ENCODE assay signal across 1 cellular context in the genomic region with DNA sequence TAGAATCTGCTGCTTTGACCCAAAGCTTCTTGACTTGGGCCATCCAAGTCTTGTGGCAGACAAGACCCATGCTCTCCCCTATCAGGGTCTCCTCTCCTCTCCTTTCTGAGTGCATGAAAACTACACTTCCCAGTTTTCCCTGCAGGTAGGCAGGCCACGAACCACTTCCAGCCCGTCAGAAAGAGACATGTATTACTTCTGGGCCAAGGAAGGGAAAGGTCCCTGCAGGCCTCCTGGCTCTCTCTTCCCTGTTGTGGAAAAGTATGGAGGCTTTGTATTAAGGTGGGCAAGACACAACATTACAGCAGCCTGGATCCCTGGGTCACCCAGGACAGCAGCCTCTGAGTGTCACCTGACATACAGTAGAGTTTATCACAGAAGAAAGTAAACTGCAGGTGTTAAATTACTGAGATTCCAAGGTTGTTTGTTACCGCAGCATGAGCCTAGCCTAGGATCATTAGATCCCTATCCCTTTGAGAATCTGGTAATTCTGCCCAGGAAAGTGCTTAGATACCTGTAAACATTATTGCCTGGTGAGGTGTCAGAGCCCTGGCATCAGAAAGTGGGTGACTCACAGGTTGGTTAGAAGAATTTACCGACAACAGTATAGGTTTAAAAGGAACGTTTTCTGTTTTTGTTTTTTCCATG.
TF ChIP-seq lines count a peak whose summit lies in the region.

No MANE protein-coding gene starts in this region.

TF ChIP-seq in HCT116, 20 proteins besides CTCF, POLR2A, EP300 and RAD21 (continued from another document):
- TF ChIP-seq, protein P1, sequence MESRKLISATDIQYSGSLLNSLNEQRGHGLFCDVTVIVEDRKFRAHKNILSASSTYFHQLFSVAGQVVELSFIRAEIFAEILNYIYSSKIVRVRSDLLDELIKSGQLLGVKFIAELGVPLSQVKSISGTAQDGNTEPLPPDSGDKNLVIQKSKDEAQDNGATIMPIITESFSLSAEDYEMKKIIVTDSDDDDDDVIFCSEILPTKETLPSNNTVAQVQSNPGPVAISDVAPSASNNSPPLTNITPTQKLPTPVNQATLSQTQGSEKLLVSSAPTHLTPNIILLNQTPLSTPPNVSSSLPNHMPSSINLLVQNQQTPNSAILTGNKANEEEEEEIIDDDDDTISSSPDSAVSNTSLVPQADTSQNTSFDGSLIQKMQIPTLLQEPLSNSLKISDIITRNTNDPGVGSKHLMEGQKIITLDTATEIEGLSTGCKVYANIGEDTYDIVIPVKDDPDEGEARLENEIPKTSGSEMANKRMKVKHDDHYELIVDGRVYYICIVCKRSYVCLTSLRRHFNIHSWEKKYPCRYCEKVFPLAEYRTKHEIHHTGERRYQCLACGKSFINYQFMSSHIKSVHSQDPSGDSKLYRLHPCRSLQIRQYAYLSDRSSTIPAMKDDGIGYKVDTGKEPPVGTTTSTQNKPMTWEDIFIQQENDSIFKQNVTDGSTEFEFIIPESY (IDR thresholded peaks at IDR 0.05; ENCODE audit: extremely low read depth, insufficient replicate concordance, low read length): no peak
